Comparison of ENCODE assay signal across 18 cellular contexts in the genomic region with DNA sequence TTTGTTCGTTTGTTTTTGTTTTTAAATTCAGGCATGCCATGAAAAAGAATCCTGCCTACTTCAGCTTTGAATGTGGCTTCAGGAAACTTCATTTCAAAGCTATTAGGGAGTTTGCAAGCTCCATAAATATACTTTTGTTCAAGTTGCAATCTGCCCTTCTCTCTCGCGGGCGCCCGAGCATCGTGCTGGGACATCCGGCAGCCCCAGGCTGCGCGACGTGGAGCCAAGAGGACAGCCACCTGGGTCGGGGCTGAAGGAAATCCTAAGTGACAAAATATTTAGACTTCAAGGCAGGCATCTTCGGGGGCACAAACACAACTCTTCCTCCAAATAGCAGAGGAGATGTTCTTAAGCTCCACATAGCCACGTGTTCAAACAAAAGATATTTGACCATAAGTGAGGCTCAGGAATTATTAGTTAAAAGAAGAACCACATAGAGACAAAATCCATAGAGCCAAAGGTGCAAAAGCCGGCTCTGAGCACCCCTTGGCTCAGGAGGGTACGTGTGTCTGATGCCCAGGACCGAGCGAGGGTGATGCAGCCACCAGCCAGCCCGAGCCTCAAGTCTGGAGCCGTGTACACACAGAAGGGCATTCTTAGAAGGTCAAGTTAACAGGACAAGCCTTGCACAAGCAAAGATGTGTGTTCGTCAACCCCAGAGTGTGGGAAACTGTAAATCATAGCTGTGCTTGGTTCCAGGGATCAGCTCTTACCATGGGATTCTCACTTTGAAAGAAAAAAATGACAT.
"Had no signal": no experiment of that assay in that cellular context is flagged by ENCODE, and none has a peak within 500 bp of the region (broad histone marks: within the 10 kb centered on the region; RNA-seq: fewer than 3 reads in every experiment).

No MANE protein-coding gene starts in this region.

- H3K4me3 Mint-ChIP-seq: activated CD8-positive, alpha-beta T cell treated with anti-CD3 and anti-CD28 coated beads for 36 hours; activated naive CD8-positive, alpha-beta T cell treated with anti-CD3 and anti-CD28 coated beads, Interleukin-2, amount 50 U/mL, for 24 hours; activated T-cell treated with anti-CD3 and anti-CD28 coated beads, Interleukin-2, amount 50 U/mL, for 72 hours; dendritic cell treated with granulocyte-macrophage colony-stimulating factor and Interleukin-4, amounts not matched to agents 40 ng/mL and 50 ng/mL, for 4 days; natural killer cell had no signal

- DNase-seq: activated CD4-positive, alpha-beta T cell treated with anti-CD3 and anti-CD28 coated beads for 4 hours; activated CD8-positive, alpha-beta memory T cell treated with anti-CD3 and anti-CD28 coated beads, Interleukin-2, amount 50 U/mL, for 4 hours; activated CD8-positive, alpha-beta T cell treated with anti-CD3 and anti-CD28 coated beads for 36 hours; activated naive CD4-positive, alpha-beta T cell treated with Interleukin-2 at 50 U/mL for 16 hours; activated naive CD8-positive, alpha-beta T cell treated with anti-CD3 and anti-CD28 coated beads, Interleukin-2, amount 50 U/mL, for 24 hours; activated T-cell treated with anti-CD3 and anti-CD28 coated beads, Interleukin-2, amount 50 U/mL, for 72 hours; central memory CD4-positive, alpha-beta T cell; left cardiac atrium; mammary epithelial cell; natural killer cell; stimulated activated CD4-positive, alpha-beta T cell treated with anti-CD3 and anti-CD28 coated beads, Interleukin-2, amount 100 ng/mL, for 48 hours; stimulated activated naive CD4-positive, alpha-beta T cell treated with Interleukin-2 at 50 U/mL for 16 hours had no signal

- H3K27ac ChIP-seq: prostate gland, thoracic aorta, vagina, VCaP had no signal

- H3K27ac Mint-ChIP-seq: activated CD8-positive, alpha-beta T cell treated with anti-CD3 and anti-CD28 coated beads for 36 hours; activated naive CD8-positive, alpha-beta T cell treated with anti-CD3 and anti-CD28 coated beads, Interleukin-2, amount 50 U/mL, for 24 hours; activated T-cell treated with anti-CD3 and anti-CD28 coated beads, Interleukin-2, amount 50 U/mL, for 72 hours; dendritic cell treated with granulocyte-macrophage colony-stimulating factor and Interleukin-4, amounts not matched to agents 40 ng/mL and 50 ng/mL, for 4 days; natural killer cell had no signal

- H3K27me3 ChIP-seq: vagina had no signal

- H3K4me1 Mint-ChIP-seq: activated naive CD8-positive, alpha-beta T cell treated with anti-CD3 and anti-CD28 coated beads, Interleukin-2, amount 50 U/mL, for 24 hours; natural killer cell had no signal

- H3K9me3 Mint-ChIP-seq: activated CD8-positive, alpha-beta T cell treated with anti-CD3 and anti-CD28 coated beads for 36 hours; activated naive CD8-positive, alpha-beta T cell treated with anti-CD3 and anti-CD28 coated beads, Interleukin-2, amount 50 U/mL, for 24 hours; activated T-cell treated with anti-CD3 and anti-CD28 coated beads, Interleukin-2, amount 50 U/mL, for 72 hours; natural killer cell had no signal

- H3K36me3 Mint-ChIP-seq: natural killer cell had no signal

- H3K36me3 ChIP-seq: prostate gland, thoracic aorta, vagina had no signal

- ATAC-seq: activated CD8-positive, alpha-beta T cell treated with anti-CD3 and anti-CD28 coated beads for 36 hours; activated naive CD8-positive, alpha-beta T cell treated with anti-CD3 and anti-CD28 coated beads, Interleukin-2, amount 50 U/mL, for 24 hours; activated T-cell treated with anti-CD3 and anti-CD28 coated beads, Interleukin-2, amount 50 U/mL, for 72 hours; esophagus mucosa; left cardiac atrium; natural killer cell had no signal

- H3K4me1 ChIP-seq: prostate gland, vagina had no signal

- H3K4me3 ChIP-seq: prostate gland, thoracic aorta, vagina had no signal

- H3K9me3 ChIP-seq: prostate gland, thoracic aorta, vagina had no signal
